In genomic region chr6:56040875-56041274, GRCh38 we compare ENCODE assay signal across 23 cellular contexts.
DNase-seq lines count a peak whose midpoint lies in the region; ATAC-seq and TF ChIP-seq lines count a peak whose summit lies in the region.
"Had no signal": no experiment of that assay in that cellular context is flagged by ENCODE, and none has a peak within 500 bp of the region (broad histone marks: within the 10 kb centered on the region; RNA-seq: fewer than 3 reads in every experiment).

No MANE protein-coding gene starts in this region.

- H3K9ac ChIP-seq in GM23248 (peak overlapping the region; percentile 3; the same call in 1 of the 2 replicates), smooth muscle cell (ENCODE audit: low read depth) (no peak overlapping the region)
- H3K9ac ChIP-seq: BLaER1 treated with 17β-estradiol and CSF1 and Interleukin-3, amounts not matched to agents 10 nM and 100 nM had no signal

- DNase-seq in GM23248 (peak; percentile 40), amniotic epithelial cell (ENCODE audit: low read depth) (peak; percentile 61), fibroblast of pulmonary artery (ENCODE audit: low read depth) (peak; percentile 81), smooth muscle cell (lab: John Stamatoyannopoulos, UW; ENCODE audit: unreplicated experiment) (no peak), NCI-H187 (lab: John Stamatoyannopoulos, UW) (no peak)
- no peak for DNase-seq in activated CD4-positive, alpha-beta T cell treated with anti-CD3 and anti-CD28 coated beads for 48 hours
- DNase-seq: activated CD4-positive, alpha-beta T cell treated with anti-CD3 and anti-CD28 coated beads, Interleukin-2, amount 10 ng/mL, durations not matched to agents 24 days and 14 days; central memory CD4-positive, alpha-beta T cell; effector memory CD8-positive, alpha-beta T cell; GF-D8; MG63; naive thymus-derived CD8-positive, alpha-beta T cell; NCI-H1694 treated with DMSO at 0.1 percent for 48 hours; NCI-H510A; Right ventricle myocardium superior; sigmoid colon; stimulated activated CD4-positive, alpha-beta T cell treated with anti-CD3 and anti-CD28 coated beads, Interleukin-2, amount 100 ng/mL, for 48 hours; transverse colon had no signal

- TF ChIP-seq CTCF in fibroblast of pulmonary artery (IDR thresholded peaks at IDR 0.05; ENCODE audit: low read length, missing control alignments): no peak
- no peak for TF ChIP-seq CTCF in smooth muscle cell (IDR thresholded peaks at IDR 0.05; ENCODE audit: borderline replicate concordance, insufficient read depth, poor library complexity, severe bottlenecking)

- H3K4me1 ChIP-seq in GM23248 (ENCODE audit: insufficient read depth) (peaks cover 31% of the 10 kb centered on the region), smooth muscle cell (ENCODE audit: low read depth) (no peaks in the 10 kb centered on the region)
- H3K4me1 ChIP-seq: sigmoid colon, transverse colon had no signal

- H3K27ac ChIP-seq in GM23248 (peak overlapping the region; percentile 57), smooth muscle cell (ENCODE audit: low read depth) (peak overlapping the region; percentile 25)
- H3K27ac ChIP-seq: hepatocyte, HL-60, sigmoid colon, transverse colon had no signal

- H3K4me2 ChIP-seq in GM23248 (ENCODE audit: unreplicated experiment) (peak overlapping the region; percentile 77), smooth muscle cell (peak overlapping the region; percentile 3)
- H3K4me2 ChIP-seq: hepatocyte had no signal

- ATAC-seq in GM21528 (IDR thresholded peaks at IDR 0.05; ENCODE audit: low FRiP score, unreplicated experiment): no peak
- ATAC-seq: effector memory CD8-positive, alpha-beta T cell; naive thymus-derived CD8-positive, alpha-beta T cell had no signal

- H2AFZ ChIP-seq in GM23248: 0 out of 2 replicates have a peak overlapping the region, but pooled peaks have one; percentile 29
- peak overlapping the region; percentile 2 for H2AFZ ChIP-seq in smooth muscle cell (ENCODE audit: low read depth)
- H2AFZ ChIP-seq: hepatocyte had no signal

- H3F3A ChIP-seq in GM23248 (ENCODE audit: insufficient read depth) (peaks cover 13% of the 10 kb centered on the region; the same call in 1 of the 2 replicates), smooth muscle cell (ENCODE audit: low read depth) (no peaks in the 10 kb centered on the region)

- H3K36me3 ChIP-seq in GM23248 (ENCODE audit: low read depth) (no peaks in the 10 kb centered on the region), smooth muscle cell (ENCODE audit: low read depth) (no peaks in the 10 kb centered on the region)
- H3K36me3 ChIP-seq: BLaER1 treated with 17β-estradiol and CSF1 and Interleukin-3, amounts not matched to agents 10 nM and 100 nM; MG63; sigmoid colon; transverse colon had no signal

- no peaks in the 10 kb centered on the region for H4K20me1 ChIP-seq in GM23248 (ENCODE audit: insufficient read depth)
- H4K20me1 ChIP-seq in smooth muscle cell (ENCODE audit: low read depth): no peaks in the 10 kb centered on the region
- H4K20me1 ChIP-seq: BLaER1 treated with 17β-estradiol and CSF1 and Interleukin-3, amounts not matched to agents 10 nM and 100 nM had no signal

- H3K27me3 ChIP-seq in GM23248 (replicated peaks; ENCODE audit: insufficient read depth) (no peaks in the 10 kb centered on the region), smooth muscle cell (ENCODE audit: low read depth) (no peaks in the 10 kb centered on the region)
- H3K27me3 ChIP-seq: BLaER1 treated with 17β-estradiol and CSF1 and Interleukin-3, amounts not matched to agents 10 nM and 100 nM; hepatocyte; MG63; sigmoid colon; transverse colon had no signal

- H3K9me2 ChIP-seq in GM23248 (ENCODE audit: insufficient read depth): no peaks in the 10 kb centered on the region

- in situ Hi-C loops in GM23248 (cut with MboI): no loop called here

- H3K9me3 ChIP-seq in GM23248 (ENCODE audit: low read depth) (no peaks in the 10 kb centered on the region), smooth muscle cell (replicated peaks; ENCODE audit: low read depth) (no peaks in the 10 kb centered on the region)
- H3K9me3 ChIP-seq: MG63, sigmoid colon, transverse colon had no signal

- WGBS in GM23248 (ENCODE audit: low coverage in 1 of 2, low lambda C conversion rate in 2 of 2, missing lambda C conversion rate in 2 of 2), 2 experiments: 8 to 19% methylated on average over 1 of the region's 1 CpG
- WGBS in smooth muscle cell (ENCODE audit: low lambda C conversion rate): 56% methylated on average over 1 of the region's 1 CpG

- H3K79me2 ChIP-seq in GM23248 (ENCODE audit: insufficient read depth) (no peaks in the 10 kb centered on the region), smooth muscle cell (ENCODE audit: low read depth) (no peaks in the 10 kb centered on the region)
- H3K79me2 ChIP-seq: hepatocyte had no signal

- H3K4me3 ChIP-seq in GM23248 (peak overlapping the region; percentile 22), fibroblast of pulmonary artery (replicated peaks; ENCODE audit: low read depth, low read length) (no peak overlapping the region), smooth muscle cell (no peak overlapping the region)
- H3K4me3 ChIP-seq: BLaER1 treated with 17β-estradiol and CSF1 and Interleukin-3, amounts not matched to agents 10 nM and 100 nM; hepatocyte; lung; MG63; sigmoid colon; transverse colon had no signal

Comparison
In these comparisons a context has a peak if more than half of its experiments do, and no peak if none do; other contexts are left out.
1. DNase-seq: peak in GM23248 (single experiment), amniotic epithelial cell (single experiment) and fibroblast of pulmonary artery (single experiment); none in smooth muscle cell (single experiment), NCI-H187 (0 of 2) and activated CD4-positive, alpha-beta T cell treated with anti-CD3 and anti-CD28 coated beads for 48 hours (single experiment).